In the genomic region with DNA sequence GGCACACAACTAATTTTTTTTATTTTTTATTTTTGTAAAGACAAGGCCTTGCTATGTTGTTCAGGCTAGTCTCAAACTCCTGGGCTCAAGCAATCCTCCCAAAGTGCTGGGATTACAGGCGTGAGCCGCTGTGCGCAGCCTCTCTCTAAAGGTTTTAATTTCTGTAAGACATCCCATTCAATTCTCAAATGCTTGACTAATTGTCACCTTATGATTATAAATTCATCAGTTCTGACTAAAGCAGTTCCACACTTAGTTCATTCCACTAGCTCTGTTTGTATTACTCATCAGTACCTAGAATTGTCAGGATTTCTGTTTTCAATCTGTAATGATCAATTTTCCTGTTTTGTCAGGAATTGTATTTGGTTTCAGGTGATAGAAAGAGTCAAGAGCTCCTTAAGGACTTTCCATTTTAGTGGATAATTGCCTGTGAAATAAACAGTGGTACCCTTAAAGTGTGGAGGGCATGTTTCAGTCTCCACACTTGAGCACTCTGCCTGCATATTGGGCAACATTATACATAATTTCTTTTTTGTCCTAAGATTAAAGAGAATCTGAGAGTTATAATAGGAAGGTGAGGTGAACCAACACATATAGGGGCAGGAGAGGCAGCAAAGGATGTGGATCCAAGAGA, we compare ENCODE assay signal across 21 cellular contexts.
"Had no signal": no experiment of that assay in that cellular context is flagged by ENCODE, and none has a peak within 500 bp of the region (broad histone marks: within the 10 kb centered on the region; RNA-seq: fewer than 3 reads in every experiment).

No MANE protein-coding gene starts in this region.

- H3K9me3 Mint-ChIP-seq: dendritic cell treated with granulocyte-macrophage colony-stimulating factor and Interleukin-4, amounts not matched to agents 40 ng/mL and 50 ng/mL, for 4 days; endodermal cell; memory B cell; natural killer cell; stimulated activated naive CD8-positive, alpha-beta T cell treated with anti-CD3 and anti-CD28 coated beads, Interleukin-15, amount 100 ng/mL, for 72 hours had no signal

- H3K4me1 Mint-ChIP-seq: endodermal cell; natural killer cell; stimulated activated naive CD8-positive, alpha-beta T cell treated with anti-CD3 and anti-CD28 coated beads, Interleukin-15, amount 100 ng/mL, for 72 hours had no signal

- DNase-seq: effector CD8-positive, alpha-beta T cell; endodermal cell; foreskin fibroblast; gastrocnemius medialis; heart left ventricle; kidney; natural killer cell; occipital lobe; ovary; psoas muscle; right cardiac atrium; sigmoid colon; stimulated activated naive CD4-positive, alpha-beta T cell; stimulated activated naive CD8-positive, alpha-beta T cell treated with anti-CD3 and anti-CD28 coated beads, Interleukin-15, amount 100 ng/mL, for 72 hours; transverse colon; upper lobe of right lung; uterus had no signal

- H3K4me3 Mint-ChIP-seq: dendritic cell treated with granulocyte-macrophage colony-stimulating factor and Interleukin-4, amounts not matched to agents 40 ng/mL and 50 ng/mL, for 4 days; endodermal cell; memory B cell; natural killer cell; stimulated activated naive CD8-positive, alpha-beta T cell treated with anti-CD3 and anti-CD28 coated beads, Interleukin-15, amount 100 ng/mL, for 72 hours had no signal

- ATAC-seq: esophagus mucosa; gastrocnemius medialis; heart left ventricle; left lobe of liver; natural killer cell; psoas muscle; right cardiac atrium; stimulated activated naive CD8-positive, alpha-beta T cell treated with anti-CD3 and anti-CD28 coated beads, Interleukin-15, amount 100 ng/mL, for 72 hours; upper lobe of right lung had no signal

- H3K27me3 Mint-ChIP-seq: dendritic cell treated with granulocyte-macrophage colony-stimulating factor and Interleukin-4, amounts not matched to agents 40 ng/mL and 50 ng/mL, for 4 days; memory B cell; stimulated activated naive CD8-positive, alpha-beta T cell treated with anti-CD3 and anti-CD28 coated beads, Interleukin-15, amount 100 ng/mL, for 72 hours had no signal

- H3K27ac Mint-ChIP-seq: dendritic cell treated with granulocyte-macrophage colony-stimulating factor and Interleukin-4, amounts not matched to agents 40 ng/mL and 50 ng/mL, for 4 days; endodermal cell; memory B cell; natural killer cell had no signal
